26 cellular contexts compared by ENCODE assay signal in genomic region chr2:95044598-95044997, GRCh38. TPM values are rescaled to one million over a fixed set of nuclear protein-coding genes. Genes with fewer than 3 reads are reported as not detected.
"Had no signal": no experiment of that assay in that cellular context is flagged by ENCODE, and none has a peak within 500 bp of the region (broad histone marks: within the 10 kb centered on the region; RNA-seq: fewer than 3 reads in every experiment).

No MANE protein-coding gene starts in this region.

- H3K27ac Mint-ChIP-seq: activated CD4-positive, alpha-beta memory T cell treated with anti-CD3 and anti-CD28 coated beads, Interleukin-2, amount 10 ng/mL, durations not matched to agents 7 days and 5 days; activated CD8-positive, alpha-beta memory T cell treated with anti-CD3 and anti-CD28 coated beads, Interleukin-2, amount 10 ng/mL, durations not matched to agents 7 days and 5 days; activated T-helper 17 cell treated with anti-CD3 and anti-CD28 coated beads, Interleukin-2, amount 50 U/mL, for 72 hours; memory B cell; naive B cell; T-helper 2 cell treated with Interferon-gamma antibody and Interleukin-4, amounts not matched to agents 5 μg/mL and 100 μg/mL, for 36 hours; WTC11 had no signal

- H3K4me1 Mint-ChIP-seq: memory B cell, naive B cell had no signal

- H3K27ac ChIP-seq: breast epithelium, pancreas, tibial artery, uterus had no signal

- H3K4me1 ChIP-seq: pancreas, uterus had no signal

- H3K4me3 ChIP-seq: breast epithelium, gastroesophageal sphincter, heart left ventricle, pancreas, tibial artery, uterus had no signal

- ATAC-seq: activated CD8-positive, alpha-beta memory T cell treated with anti-CD3 and anti-CD28 coated beads, Interleukin-2, amount 10 ng/mL, durations not matched to agents 7 days and 5 days; activated T-helper 17 cell treated with anti-CD3 and anti-CD28 coated beads, Interleukin-2, amount 50 U/mL, for 72 hours; esophagus mucosa; gastroesophageal sphincter; heart left ventricle; left ventricle myocardium superior; pancreas; WTC11 had no signal

- H3K9me3 ChIP-seq: breast epithelium, gastroesophageal sphincter, heart left ventricle, pancreas, tibial artery, uterus had no signal

- H3K9me3 Mint-ChIP-seq: activated CD4-positive, alpha-beta memory T cell treated with anti-CD3 and anti-CD28 coated beads, Interleukin-2, amount 10 ng/mL, durations not matched to agents 7 days and 5 days; activated naive CD8-positive, alpha-beta T cell treated with anti-CD3 and anti-CD28 coated beads, Interleukin-2, amount 10 ng/mL, durations not matched to agents 7 days and 5 days; activated T-helper 17 cell treated with anti-CD3 and anti-CD28 coated beads, Interleukin-2, amount 50 U/mL, for 72 hours; T-helper 2 cell treated with Interferon-gamma antibody and Interleukin-4, amounts not matched to agents 5 μg/mL and 100 μg/mL, for 36 hours; WTC11 had no signal

- DNase-seq: activated CD4-positive, alpha-beta memory T cell treated with anti-CD3 and anti-CD28 coated beads, Interleukin-2, amount 10 ng/mL, durations not matched to agents 7 days and 5 days; activated CD4-positive, alpha-beta T cell treated with anti-CD3 and anti-CD28 coated beads for 4 hours; activated CD8-positive, alpha-beta memory T cell treated with anti-CD3 and anti-CD28 coated beads, Interleukin-2, amount 10 ng/mL, durations not matched to agents 7 days and 5 days; activated naive CD4-positive, alpha-beta T cell treated with Interleukin-2 at 50 U/mL for 16 hours; activated naive CD8-positive, alpha-beta T cell treated with anti-CD3 and anti-CD28 coated beads, Interleukin-2, amount 10 ng/mL, durations not matched to agents 7 days and 5 days; activated T-cell treated with anti-CD3 and anti-CD28 coated beads, Interleukin-2, amount 50 U/mL, for 1 hour; cerebellar nuclear complex; cortex of kidney; effector CD4-positive, alpha-beta T cell; heart left ventricle; kidney glomerular epithelial cell; left ventricle myocardium superior; naive B cell; pancreas; stimulated activated CD8-positive, alpha-beta memory T cell treated with anti-CD3 and anti-CD28 coated beads, Interleukin-4, amount 100 ng/mL, for 48 hours; stimulated activated naive CD4-positive, alpha-beta T cell; tibial artery; uterus had no signal

- H3K27me3 Mint-ChIP-seq: activated CD4-positive, alpha-beta memory T cell treated with anti-CD3 and anti-CD28 coated beads, Interleukin-2, amount 10 ng/mL, durations not matched to agents 7 days and 5 days; activated CD8-positive, alpha-beta memory T cell treated with anti-CD3 and anti-CD28 coated beads, Interleukin-2, amount 10 ng/mL, durations not matched to agents 7 days and 5 days; activated naive CD8-positive, alpha-beta T cell treated with anti-CD3 and anti-CD28 coated beads, Interleukin-2, amount 10 ng/mL, durations not matched to agents 7 days and 5 days; activated T-helper 17 cell treated with anti-CD3 and anti-CD28 coated beads, Interleukin-2, amount 50 U/mL, for 72 hours had no signal

- H3K27me3 ChIP-seq: breast epithelium, pancreas, uterus had no signal

- H3K36me3 Mint-ChIP-seq: memory B cell, naive B cell, WTC11 had no signal

- H3K36me3 ChIP-seq: breast epithelium, gastroesophageal sphincter, heart left ventricle, pancreas, tibial artery, uterus had no signal

- H3K4me3 Mint-ChIP-seq: activated CD4-positive, alpha-beta memory T cell treated with anti-CD3 and anti-CD28 coated beads, Interleukin-2, amount 10 ng/mL, durations not matched to agents 7 days and 5 days; activated CD8-positive, alpha-beta memory T cell treated with anti-CD3 and anti-CD28 coated beads, Interleukin-2, amount 10 ng/mL, durations not matched to agents 7 days and 5 days; activated naive CD8-positive, alpha-beta T cell treated with anti-CD3 and anti-CD28 coated beads, Interleukin-2, amount 10 ng/mL, durations not matched to agents 7 days and 5 days; activated T-helper 17 cell treated with anti-CD3 and anti-CD28 coated beads, Interleukin-2, amount 50 U/mL, for 72 hours; memory B cell; naive B cell; T-helper 2 cell treated with Interferon-gamma antibody and Interleukin-4, amounts not matched to agents 5 μg/mL and 100 μg/mL, for 36 hours; WTC11 had no signal

RNA-seq across cellular contexts. Expression of gene MAL, which starts 19.1 kb away (rescaled TPM):
- total RNA-seq: subcutaneous adipose tissue had no signal
